ENCODE assay signal across 8 cellular contexts in the genomic region with DNA sequence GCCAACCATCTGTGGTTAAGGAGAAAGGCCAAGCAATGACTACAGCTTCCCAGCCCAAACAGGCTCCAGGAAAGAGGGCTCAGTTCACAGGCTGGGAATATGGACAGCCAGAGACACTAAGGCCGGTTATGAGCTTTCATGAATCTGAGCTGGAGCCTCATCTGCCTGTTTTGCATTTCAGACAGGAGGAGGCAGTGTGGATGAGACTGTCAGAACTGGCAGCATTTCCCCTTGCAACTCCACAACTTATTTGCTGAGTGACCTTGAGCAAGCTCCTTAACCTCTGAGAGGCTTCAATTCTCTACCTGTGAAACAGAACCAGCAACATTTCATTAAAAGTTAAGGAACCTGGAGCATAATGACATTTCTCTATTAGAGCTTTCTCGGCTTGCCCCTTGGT.
DNase-seq lines count a peak whose midpoint lies in the region; ATAC-seq, FAIRE-seq and TF ChIP-seq lines count a peak whose summit lies in the region.

No MANE protein-coding gene starts in this region.

- ATAC-seq in upper lobe of right lung, result peak; percentile 69
- ATAC-seq in GM21381 (IDR thresholded peaks at IDR 0.05; ENCODE audit: unreplicated experiment), result no peak
- ATAC-seq in HG02938 (IDR thresholded peaks at IDR 0.05; ENCODE audit: unreplicated experiment), result no peak

- CTCF ChIA-PET in PC-9 (lab: Charles Lee), result no interaction called here

- H4K20me1 ChIP-seq in PC-9 (ENCODE audit: insufficient read depth), result no peaks in the 10 kb centered on the region

- peak; percentile 59 for TF ChIP-seq CTCF in AG10803 (conservative IDR thresholded peaks at IDR 0.05; ENCODE audit: low read length)
- TF ChIP-seq CTCF in Peyer's patch (IDR thresholded peaks at IDR 0.05), result peak in 5 of 6 experiments; percentile 2 to 54 (median 43)
- TF ChIP-seq CTCF in upper lobe of right lung (IDR thresholded peaks at IDR 0.05), result peak; percentile 35
- TF ChIP-seq CTCF in PC-9 (conservative IDR thresholded peaks at IDR 0.05), result no peak

- POLR2A ChIA-PET in PC-9 (lab: Charles Lee; ENCODE audit: unreplicated experiment), result no interaction called here

- H3F3A ChIP-seq in PC-9 (ENCODE audit: insufficient read depth, low read depth), result no peaks in the 10 kb centered on the region

- H2AFZ ChIP-seq in PC-9, result no peak overlapping the region

- H3K9me2 ChIP-seq in PC-9 (ENCODE audit: insufficient read depth), result no peaks in the 10 kb centered on the region

- H3K4me2 ChIP-seq in PC-9, result no peak overlapping the region

- H3K36me3 ChIP-seq in Peyer's patch, result no peaks in the 10 kb centered on the region
- H3K36me3 ChIP-seq in upper lobe of right lung, result no peaks in the 10 kb centered on the region
- no peaks in the 10 kb centered on the region for H3K36me3 ChIP-seq in PC-9 (ENCODE audit: low read depth)

- intact Hi-C loops in upper lobe of right lung (cut with DNase I), result no loop called here
- intact Hi-C loops in PC-9 (cut with micrococcal nuclease; ENCODE audit: unreplicated experiment), result no loop called here

- H3K4me3 ChIP-seq in AG10803 (ENCODE audit: low read length), result no peak overlapping the region
- H3K4me3 ChIP-seq in Peyer's patch, result no peak overlapping the region
- H3K4me3 ChIP-seq in upper lobe of right lung, result no peak overlapping the region
- no peak overlapping the region for H3K4me3 ChIP-seq in PC-9

- H3K4me1 ChIP-seq in Peyer's patch (peaks cover 0 to 4% (median 0%) of the 10 kb centered on the region in 4 donors), upper lobe of right lung (peaks cover 6% of the 10 kb centered on the region), PC-9 (replicated peaks; ENCODE audit: insufficient read depth) (no peaks in the 10 kb centered on the region)

- TF ChIP-seq POLR2A in Peyer's patch (IDR thresholded peaks at IDR 0.05), result no peak

- no peaks in the 10 kb centered on the region for H3K27me3 ChIP-seq in Peyer's patch
- H3K27me3 ChIP-seq in upper lobe of right lung, result no peaks in the 10 kb centered on the region
- H3K27me3 ChIP-seq in PC-9 (ENCODE audit: insufficient read depth, low read depth), result no peaks in the 10 kb centered on the region

- DNase-seq in AG10803 (ENCODE audit: low read depth) (peak; percentile 43), GM19239 (ENCODE audit: insufficient read length, low spot score) (no peak), Peyer's patch (no peak), germinal center (ENCODE audit: low spot score) (peak; percentile 45), upper lobe of right lung (no peak), PC-9 (no peak)

- no peaks in the 10 kb centered on the region for H3K9me3 ChIP-seq in Peyer's patch
- no peaks in the 10 kb centered on the region for H3K9me3 ChIP-seq in upper lobe of right lung
- no peaks in the 10 kb centered on the region for H3K9me3 ChIP-seq in PC-9 (ENCODE audit: insufficient read depth, low read depth)

- BruUV-seq in PC-9 (replicated peaks; lab: Mats Ljungman, UMichigan), result no TSS peak

- peak; percentile 86 for FAIRE-seq in GM19239 (lab: Jason Lieb, UNC)

- no peaks in the 10 kb centered on the region for H3K79me2 ChIP-seq in PC-9 (ENCODE audit: low read depth)

- H3K27ac ChIP-seq in Peyer's patch, result peak overlapping the region; percentile 51 to 74 (median 62)
- H3K27ac ChIP-seq in upper lobe of right lung, result no peak overlapping the region
- no peak overlapping the region for H3K27ac ChIP-seq in PC-9

Comparison
In these comparisons a context has a peak if more than half of its experiments do, and no peak if none do; other contexts are left out.
1. DNase-seq: peak in AG10803 (single experiment) and germinal center (single experiment); none in GM19239 (single experiment), Peyer's patch (0 of 3), upper lobe of right lung (single experiment) and PC-9 (0 of 2).
2. H3K27ac ChIP-seq: peak in Peyer's patch (4 of 4); none in upper lobe of right lung (single experiment) and PC-9 (single experiment).